Comparison of ENCODE assay signal across 18 cellular contexts in the genomic region with DNA sequence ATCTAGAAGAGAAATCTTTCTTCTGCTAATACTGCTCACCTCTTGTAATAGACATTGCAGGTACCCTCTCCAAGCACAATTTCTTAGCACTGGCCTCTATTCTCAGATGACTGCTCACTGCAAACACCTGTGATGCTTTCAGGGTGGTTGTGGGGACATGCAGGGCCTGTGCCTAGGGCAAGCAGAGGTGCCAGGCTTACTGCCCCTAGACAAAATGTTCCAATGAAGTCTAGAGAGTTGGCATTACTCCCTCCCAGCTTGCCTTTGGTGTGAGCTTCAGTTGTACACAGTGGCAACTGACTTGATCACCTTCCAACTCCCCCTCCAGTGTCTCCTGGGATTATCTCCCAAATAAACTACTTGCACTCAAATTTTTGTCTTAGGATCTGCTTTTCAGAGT. TPM values are rescaled to one million over a fixed set of nuclear protein-coding genes. Genes with fewer than 3 reads are reported as not detected.
DNase-seq lines count a peak whose midpoint lies in the region; ATAC-seq and TF ChIP-seq lines count a peak whose summit lies in the region.
"Had no signal": no experiment of that assay in that cellular context is flagged by ENCODE, and none has a peak within 500 bp of the region (broad histone marks: within the 10 kb centered on the region; RNA-seq: fewer than 3 reads in every experiment).

No MANE protein-coding gene starts in this region.

- H3K4me1 ChIP-seq in Panc1 (ENCODE audit: control insufficient read depth, insufficient read depth, low read length) (peaks cover 34% of the 10 kb centered on the region), trophoblast cell (ENCODE audit: control insufficient read depth in 1 of 2, insufficient read depth in 2 of 2, low read length in 2 of 2) (peaks cover 10 to 21% of the 10 kb centered on the region in 2 experiments)
- H3K4me1 ChIP-seq: BLaER1 had no signal

- H4K8ac ChIP-seq in trophoblast cell (ENCODE audit: low read depth, low read length), result no peak overlapping the region

- no TSS peak for BruUV-seq in Panc1 (replicated peaks; lab: Mats Ljungman, UMichigan)

- no peak overlapping the region for H3K4ac ChIP-seq in trophoblast cell (ENCODE audit: low read depth, low read length)

- in situ Hi-C loops in Panc1 (cut with HindIII; ENCODE audit: low pct_unique_long_range_greater_than_20kb, low sequenced_read_pairs), result no loop called here

- H3K4me3 ChIP-seq in Panc1 (ENCODE audit: low read depth in 2 of 2, low read length in 2 of 2) (no peak overlapping the region), trophoblast cell (ENCODE audit: low read depth, low read length) (no peak overlapping the region)
- H3K4me3 ChIP-seq: BLaER1, GM23248 had no signal

- no peak overlapping the region for H3K14ac ChIP-seq in trophoblast cell (ENCODE audit: low read length)

- TF ChIP-seq CTCF in Panc1 (IDR thresholded peaks at IDR 0.05), result no peak

- no peak overlapping the region for H3K9ac ChIP-seq in trophoblast cell (ENCODE audit: low read length)
- H3K9ac ChIP-seq: BLaER1, GM23248 had no signal

- no peak overlapping the region for H3K4me2 ChIP-seq in trophoblast cell (ENCODE audit: low read length)
- H3K4me2 ChIP-seq: BLaER1 had no signal

- H3K27ac ChIP-seq in Panc1 (ENCODE audit: low read length) (peak overlapping the region; percentile 34; the same call in 1 of the 2 replicates), trophoblast cell (ENCODE audit: low read depth, low read length) (no peak overlapping the region)
- H3K27ac ChIP-seq: BLaER1, C4-2B, GM23248 had no signal

- H2AFZ ChIP-seq in trophoblast cell (ENCODE audit: insufficient read depth, low read length, poor library complexity), result no peak overlapping the region
- H2AFZ ChIP-seq: GM23248 had no signal

- H2BK120ac ChIP-seq in trophoblast cell (ENCODE audit: insufficient read depth, low read length, poor library complexity), result peak overlapping the region; percentile 25

- ATAC-seq in left ventricle myocardium superior (peak; percentile 55), left cardiac atrium (no peak), Panc1 (no peak), GM18873 (IDR thresholded peaks at IDR 0.05; ENCODE audit: low FRiP score, unreplicated experiment) (no peak)
- ATAC-seq: CD8-positive, alpha-beta T cell; HCT116 had no signal

- peaks cover 16% of the 10 kb centered on the region for H3K79me1 ChIP-seq in trophoblast cell (ENCODE audit: low read length)

- no peaks in the 10 kb centered on the region for H3K79me2 ChIP-seq in trophoblast cell (ENCODE audit: control insufficient read depth, insufficient read depth, low read length, poor library complexity)

- POLR2A ChIA-PET in Panc1 (lab: Charles Lee), result interaction anchor here (0.6 kb wide), 1 partner anchor 52 kb away, joined by 3 read pairs; no protein-coding TSS in a partner anchor

- H3K18ac ChIP-seq in trophoblast cell (ENCODE audit: low read length), result no peak overlapping the region

- CTCF ChIA-PET in Panc1 (lab: Charles Lee), result no interaction called here

- peak overlapping the region; percentile 44 for H2BK5ac ChIP-seq in trophoblast cell (ENCODE audit: low read depth, low read length, poor library complexity)

- H4K91ac ChIP-seq in trophoblast cell (ENCODE audit: low read depth, low read length), result no peak overlapping the region

- no peak overlapping the region for H4K12ac ChIP-seq in trophoblast cell (ENCODE audit: low read depth, low read length)

- no peaks in the 10 kb centered on the region for H3K27me3 ChIP-seq in Panc1 (ENCODE audit: control insufficient read depth, insufficient read depth, low read length)
- H3K27me3 ChIP-seq in trophoblast cell (ENCODE audit: insufficient read depth, low read length), result no peaks in the 10 kb centered on the region
- H3K27me3 ChIP-seq: BLaER1 had no signal

- H2AK5ac ChIP-seq in trophoblast cell (ENCODE audit: low read length), result no peak overlapping the region

- no peak overlapping the region for H3K23ac ChIP-seq in trophoblast cell (ENCODE audit: low read length)

- H3K36me3 ChIP-seq in Panc1 (ENCODE audit: control insufficient read depth, insufficient read depth, low read length) (no peaks in the 10 kb centered on the region), trophoblast cell (ENCODE audit: control insufficient read depth in 1 of 2, insufficient read depth in 2 of 2, low read length in 2 of 2) (no peaks in the 10 kb centered on the region)
- H3K36me3 ChIP-seq: BLaER1 had no signal

- H3K9me3 ChIP-seq in Panc1 (ENCODE audit: control insufficient read depth, insufficient read depth, low read depth, low read length), result no peaks in the 10 kb centered on the region
- no peaks in the 10 kb centered on the region for H3K9me3 ChIP-seq in trophoblast cell (ENCODE audit: insufficient read depth, low read depth, low read length)
- H3K9me3 ChIP-seq: Caco-2 had no signal

- H2BK12ac ChIP-seq in trophoblast cell (ENCODE audit: low read length), result peak overlapping the region; percentile 89

- intact Hi-C loops in left ventricle myocardium superior (cut with micrococcal nuclease), result no loop called here
- intact Hi-C loops in left cardiac atrium (cut with DNase I), result no loop called here
- intact Hi-C loops in Panc1 (cut with micrococcal nuclease; ENCODE audit: unreplicated experiment), result no loop called here

- DNase-seq in left ventricle myocardium superior (no peak), left cardiac atrium (no peak), NCI-H69 (lab: John Stamatoyannopoulos, UW) (peak; percentile 39), Panc1 (ENCODE audit: low read depth, low spot score) (no peak), trophoblast cell (no peak), RKO (ENCODE audit: low spot score) (no peak)
- DNase-seq: Caco-2; CD4-positive, CD25-positive, alpha-beta regulatory T cell; CD8-positive, alpha-beta T cell; DMS153; DND-41; GM23248; H9 had no signal

RNA-seq across cellular contexts. Expression of a gene that starts 12.9 kb away (rescaled TPM):
- total RNA-seq in left ventricle myocardium superior (not detected), left cardiac atrium (under 1 TPM in 1 of 2 donors, not detected in 1; 0.18 TPM), Panc1 (2021; ENCODE audit: unreplicated experiment) (0.90 TPM)
- 0.48 TPM for polyA plus RNA-seq in Panc1 (2012; ENCODE audit: insufficient read length)
- 1.1 and 1.4 TPM in 2 replicates for polyA plus RNA-seq in trophoblast cell (2013)
- total RNA-seq: Caco-2; CD4-positive, CD25-positive, alpha-beta regulatory T cell; CD8-positive, alpha-beta T cell; GM23248 had no signal
- polyA plus RNA-seq: CD4-positive, CD25-positive, alpha-beta regulatory T cell; GM23248; H1 had no signal

RNA-seq across cellular contexts. Expression of a gene that starts 41.0 kb away (rescaled TPM):
- total RNA-seq in left ventricle myocardium superior (205 TPM), left cardiac atrium (100 to 1,000 TPM; 169 to 219 TPM), Panc1 (2021; ENCODE audit: unreplicated experiment) (228 TPM)
- polyA plus RNA-seq in Panc1 (2012; ENCODE audit: insufficient read length), result 140 TPM
- polyA plus RNA-seq in trophoblast cell (2013), result 181 and 185 TPM in 2 replicates
